Comparison of ENCODE assay signal across 1 cellular context in genomic region chr12:6533653-6534157, GRCh38.
A peak's percentile ranks its signal among the peaks of the same experiment; 100 is the strongest.
TF ChIP-seq lines count a peak whose summit lies in the region.

No MANE protein-coding gene starts in this region.

TF ChIP-seq in GM12878, 131 proteins besides CTCF, POLR2A, EP300 and RAD21:
- peak; percentile 36; the same call in 1 of the 2 replicates for TF ChIP-seq ZNF687 (IDR thresholded peaks at IDR 0.05)
- peak; percentile 52; the same call in 1 of the 2 replicates for TF ChIP-seq NR2C1 (IDR thresholded peaks at IDR 0.05)
- TF ChIP-seq GATAD2B (conservative IDR thresholded peaks at IDR 0.05; ENCODE audit: low read depth), result peak; percentile 83
- TF ChIP-seq NR2F1 (conservative IDR thresholded peaks at IDR 0.05), result peak; percentile 84
- 0 out of 2 replicates have a peak, but pooled peaks have one; percentile 33 for TF ChIP-seq PAX5 (IDR thresholded peaks at IDR 0.05; ENCODE audit: borderline replicate concordance, low read depth, low read length)
- peak; percentile 43; the same call in 1 of the 2 replicates for TF ChIP-seq LARP7 (IDR thresholded peaks at IDR 0.05)
- peak; percentile 24; the same call in 1 of the 2 replicates for TF ChIP-seq YY1 (IDR thresholded peaks at IDR 0.05; ENCODE audit: low read depth, low read length)
- TF ChIP-seq POLR2AphosphoS5 (IDR thresholded peaks at IDR 0.05; ENCODE audit: low read length), result no peak
- TF ChIP-seq TAF1 (IDR thresholded peaks at IDR 0.05; ENCODE audit: borderline replicate concordance, low read depth, low read length), result peak; percentile 17; the same call in 1 of the 2 replicates
- TF ChIP-seq E2F4 (IDR thresholded peaks at IDR 0.05; ENCODE audit: low read depth, low read length), result peak; percentile 61; the same call in 1 of the 2 replicates
- no peak for TF ChIP-seq RELA (IDR thresholded peaks at IDR 0.05; ENCODE audit: borderline replicate concordance, partially characterized antibody)
- TF ChIP-seq NKRF (conservative IDR thresholded peaks at IDR 0.05), result peak; percentile 79
- TF ChIP-seq BCL3 (IDR thresholded peaks at IDR 0.05; ENCODE audit: borderline replicate concordance, insufficient read depth, low read depth, low read length, poor library complexity, severe bottlenecking), result no peak
- TF ChIP-seq STAT1 (conservative IDR thresholded peaks at IDR 0.05), result no peak
- no peak for TF ChIP-seq YBX1 (IDR thresholded peaks at IDR 0.05)
- no peak for TF ChIP-seq PAX8 (IDR thresholded peaks at IDR 0.05)
- TF ChIP-seq BCL11A (IDR thresholded peaks at IDR 0.05; ENCODE audit: low read depth, low read length), result no peak
- TF ChIP-seq CHD1 (IDR thresholded peaks at IDR 0.05; ENCODE audit: low read depth, low read length), result no peak
- no peak for TF ChIP-seq PML (IDR thresholded peaks at IDR 0.05; ENCODE audit: low read length)
- 0 out of 2 replicates have a peak, but pooled peaks have one; percentile 69 for TF ChIP-seq MLLT1 (IDR thresholded peaks at IDR 0.05)
- no peak for TF ChIP-seq POLR2AphosphoS2 (IDR thresholded peaks at IDR 0.05; ENCODE audit: low read depth, low read length)
- 0 out of 2 replicates have a peak, but pooled peaks have one; percentile 1 for TF ChIP-seq SIN3A (IDR thresholded peaks at IDR 0.05; ENCODE audit: low read depth, low read length)
- TF ChIP-seq CREM (IDR thresholded peaks at IDR 0.05; ENCODE audit: low read depth), result no peak
- TF ChIP-seq ATF7 (IDR thresholded peaks at IDR 0.05; ENCODE audit: low read depth), result no peak
- no peak for TF ChIP-seq SUZ12 (IDR thresholded peaks at IDR 0.05; ENCODE audit: unreplicated experiment)
- TF ChIP-seq ZNF217 (IDR thresholded peaks at IDR 0.05), result peak; percentile 38; the same call in 1 of the 2 replicates
- peak; percentile 59; the same call in 1 of the 2 replicates for TF ChIP-seq DPF2 (IDR thresholded peaks at IDR 0.05)
- peak; percentile 3; the same call in 1 of the 3 replicates for TF ChIP-seq POU2F2 (IDR thresholded peaks at IDR 0.05; ENCODE audit: borderline replicate concordance, low read depth, low read length)
- no peak for TF ChIP-seq EED (IDR thresholded peaks at IDR 0.05; ENCODE audit: low read depth)
- TF ChIP-seq MEF2B (IDR thresholded peaks at IDR 0.05; ENCODE audit: partially characterized antibody, poor library complexity, severe bottlenecking), result peak; percentile 46
- peak; percentile 75 for TF ChIP-seq IKZF1 (conservative IDR thresholded peaks at IDR 0.05)
- peak; percentile 62; the same call in 1 of the 2 replicates for TF ChIP-seq MTA2 (IDR thresholded peaks at IDR 0.05; ENCODE audit: low read depth)
- 0 out of 4 replicates have a peak, but pooled peaks of 1 of the 2 experiments have one; percentile 5 for TF ChIP-seq ETV6 (conservative IDR thresholded peaks at IDR 0.05 in 1 of 2, IDR thresholded peaks at IDR 0.05 in 1 of 2; ENCODE audit: borderline replicate concordance in 1 of 2, low read depth in 1 of 2)
- TF ChIP-seq SMARCA5 (IDR thresholded peaks at IDR 0.05), result peak; percentile 46; the same call in 1 of the 2 replicates
- peak; percentile 67; a peak in 3 of 4 replicates for TF ChIP-seq IKZF2 (IDR thresholded peaks at IDR 0.05)
- TF ChIP-seq SPI1 (IDR thresholded peaks at IDR 0.05; ENCODE audit: borderline replicate concordance, insufficient read depth, low read depth, low read length), result no peak; the same call in 1 of the 2 replicates
